ENCODE assay signal across 22 cellular contexts in genomic region chr4:132097046-132097445, GRCh38.
"Had no signal": no experiment of that assay in that cellular context is flagged by ENCODE, and none has a peak within 500 bp of the region (broad histone marks: within the 10 kb centered on the region; RNA-seq: fewer than 3 reads in every experiment).

No MANE protein-coding gene starts in this region.

- DNase-seq: activated CD4-positive, alpha-beta memory T cell treated with anti-CD3 and anti-CD28 coated beads, Interleukin-2, amount 10 ng/mL, durations not matched to agents 7 days and 5 days; activated CD4-positive, alpha-beta T cell treated with anti-CD3 and anti-CD28 coated beads for 36 hours; activated CD4-positive, alpha-beta T cell treated with anti-CD3 and anti-CD28 coated beads, Interleukin-2, amount 50 U/mL, for 1 hour; activated gamma-delta T cell; activated naive CD4-positive, alpha-beta T cell treated with anti-CD3 and anti-CD28 coated beads for 36 hours; activated T-cell treated with anti-CD3 and anti-CD28 coated beads for 4 hours; activated T-cell treated with anti-CD3 and anti-CD28 coated beads, Interleukin-2, amount 50 U/mL, for 48 hours; anterior cingulate cortex; Kasumi-1; NCI-H1048; NCI-H146; NCI-H187 treated with DMSO at 0.1 percent for 48 hours; NCI-H345; NCI-H524; PC-9; SIG-M5; T-helper 17 cell; T1000 had no signal

- H3K36me3 Mint-ChIP-seq: activated naive CD8-positive, alpha-beta T cell had no signal

- H3K27ac ChIP-seq: PC-9, VCaP had no signal

- H3K4me1 Mint-ChIP-seq: activated CD4-positive, alpha-beta memory T cell treated with anti-CD3 and anti-CD28 coated beads, Interleukin-2, amount 10 ng/mL, durations not matched to agents 7 days and 5 days; activated CD4-positive, alpha-beta T cell treated with anti-CD3 and anti-CD28 coated beads for 36 hours; activated T-helper 17 cell treated with anti-CD3 and anti-CD28 coated beads, Interleukin-2, amount 50 U/mL, for 72 hours; T-helper 17 cell had no signal

- H3K4me3 Mint-ChIP-seq: activated CD4-positive, alpha-beta memory T cell treated with anti-CD3 and anti-CD28 coated beads, Interleukin-2, amount 10 ng/mL, durations not matched to agents 7 days and 5 days; activated CD4-positive, alpha-beta T cell treated with anti-CD3 and anti-CD28 coated beads for 36 hours; activated naive CD4-positive, alpha-beta T cell treated with anti-CD3 and anti-CD28 coated beads for 36 hours; activated naive CD8-positive, alpha-beta T cell; activated T-helper 17 cell treated with anti-CD3 and anti-CD28 coated beads, Interleukin-2, amount 50 U/mL, for 72 hours; T-helper 17 cell had no signal

- H2AFZ ChIP-seq: PC-9 had no signal

- FAIRE-seq: K562 had no signal

- H3K4me2 ChIP-seq: PC-9 had no signal

- ATAC-seq: activated CD4-positive, alpha-beta T cell treated with anti-CD3 and anti-CD28 coated beads for 36 hours; activated T-helper 17 cell treated with anti-CD3 and anti-CD28 coated beads, Interleukin-2, amount 50 U/mL, for 72 hours; K562; T-helper 17 cell had no signal

- H3K4me3 ChIP-seq: K562, PC-9 had no signal

- H3K27ac Mint-ChIP-seq: activated CD4-positive, alpha-beta memory T cell treated with anti-CD3 and anti-CD28 coated beads, Interleukin-2, amount 10 ng/mL, durations not matched to agents 7 days and 5 days; activated CD4-positive, alpha-beta T cell treated with anti-CD3 and anti-CD28 coated beads for 36 hours; activated naive CD4-positive, alpha-beta T cell treated with anti-CD3 and anti-CD28 coated beads for 36 hours; activated naive CD8-positive, alpha-beta T cell; activated T-helper 17 cell treated with anti-CD3 and anti-CD28 coated beads, Interleukin-2, amount 50 U/mL, for 72 hours; T-helper 17 cell had no signal

- H3K27me3 Mint-ChIP-seq: activated CD4-positive, alpha-beta memory T cell treated with anti-CD3 and anti-CD28 coated beads, Interleukin-2, amount 10 ng/mL, durations not matched to agents 7 days and 5 days; activated CD4-positive, alpha-beta T cell treated with anti-CD3 and anti-CD28 coated beads for 36 hours; activated naive CD8-positive, alpha-beta T cell; activated T-helper 17 cell treated with anti-CD3 and anti-CD28 coated beads, Interleukin-2, amount 50 U/mL, for 72 hours; T-helper 17 cell had no signal
